In genomic region chr13:40486518-40487163, GRCh38 we compare ENCODE assay signal across 21 cellular contexts.
DNase-seq lines count a peak whose midpoint lies in the region; TF ChIP-seq lines count a peak whose summit lies in the region.
"Had no signal": no experiment of that assay in that cellular context is flagged by ENCODE, and none has a peak within 500 bp of the region (broad histone marks: within the 10 kb centered on the region; RNA-seq: fewer than 3 reads in every experiment).

No MANE protein-coding gene starts in this region.

- no peak overlapping the region for H4K91ac ChIP-seq in trophoblast cell (ENCODE audit: low read depth, low read length)

- no peaks in the 10 kb centered on the region for H3K9me3 ChIP-seq in DOHH2 (ENCODE audit: control insufficient read depth, insufficient read depth, low read length)
- H3K9me3 ChIP-seq in trophoblast cell (ENCODE audit: insufficient read depth, low read depth, low read length) = no peaks in the 10 kb centered on the region
- H3K9me3 ChIP-seq: colonic mucosa, neutrophil had no signal

- no peak overlapping the region for H2BK120ac ChIP-seq in trophoblast cell (ENCODE audit: insufficient read depth, low read length, poor library complexity)

- no peak overlapping the region for H3K9ac ChIP-seq in trophoblast cell (ENCODE audit: low read length)

- no peak overlapping the region for H3K14ac ChIP-seq in trophoblast cell (ENCODE audit: low read length)

- H3K27me3 Mint-ChIP-seq in activated CD4-positive, alpha-beta T cell treated with anti-CD3 and anti-CD28 coated beads, Interleukin-2, amount 10 ng/mL, durations not matched to agents 24 days and 14 days = no peaks in the 10 kb centered on the region
- no peaks in the 10 kb centered on the region for H3K27me3 Mint-ChIP-seq in activated naive CD8-positive, alpha-beta T cell treated with anti-CD3 and anti-CD28 coated beads for 36 hours

- H4K8ac ChIP-seq in trophoblast cell (ENCODE audit: low read depth, low read length) = no peak overlapping the region

- 0 out of 2 replicates have a peak, but pooled peaks cover 10% of the 10 kb centered on the region for H3K36me3 ChIP-seq in DOHH2 (ENCODE audit: control insufficient read depth, low read length)
- no peaks in the 10 kb centered on the region for H3K36me3 ChIP-seq in trophoblast cell (ENCODE audit: control insufficient read depth in 1 of 2, insufficient read depth in 2 of 2, low read length in 2 of 2)
- H3K36me3 ChIP-seq: colonic mucosa, neutrophil had no signal

- no peak overlapping the region for H4K12ac ChIP-seq in trophoblast cell (ENCODE audit: low read depth, low read length)

- H3F3A ChIP-seq in DOHH2 (ENCODE audit: control insufficient read depth, insufficient read depth) = peaks cover 9% of the 10 kb centered on the region

- no peaks in the 10 kb centered on the region for H3K79me1 ChIP-seq in trophoblast cell (ENCODE audit: low read length)

- H3K27ac ChIP-seq in DOHH2 (ENCODE audit: low read depth, low read length) (peak overlapping the region; percentile 99; the same call in 1 of the 2 replicates), trophoblast cell (ENCODE audit: low read depth, low read length) (no peak overlapping the region)
- H3K27ac ChIP-seq: colonic mucosa, neutrophil had no signal

- H2AFZ ChIP-seq in trophoblast cell (ENCODE audit: insufficient read depth, low read length, poor library complexity) = no peak overlapping the region

- TF ChIP-seq CTCF in DOHH2 (IDR thresholded peaks at IDR 0.05; ENCODE audit: low read depth, low read length, poor library complexity, severe bottlenecking) = no peak

- H2BK12ac ChIP-seq in trophoblast cell (ENCODE audit: low read length) = peak overlapping the region; percentile 42

- peak overlapping the region; percentile 98 for H3K4me2 ChIP-seq in DOHH2 (ENCODE audit: low read length)
- no peak overlapping the region for H3K4me2 ChIP-seq in trophoblast cell (ENCODE audit: low read length)

- H3K9me3 Mint-ChIP-seq in activated CD4-positive, alpha-beta T cell treated with anti-CD3 and anti-CD28 coated beads, Interleukin-2, amount 10 ng/mL, durations not matched to agents 24 days and 14 days = peaks cover 11% of the 10 kb centered on the region
- H3K9me3 Mint-ChIP-seq in activated naive CD8-positive, alpha-beta T cell treated with anti-CD3 and anti-CD28 coated beads for 36 hours = peaks cover 1% of the 10 kb centered on the region
- H3K9me3 Mint-ChIP-seq: activated B cell treated with CpG ODN at 0.5 μM for 24 hours had no signal

- no peaks in the 10 kb centered on the region for H4K20me1 ChIP-seq in DOHH2 (ENCODE audit: control insufficient read depth, insufficient read depth, low read depth, low read length)

- H3K4me1 Mint-ChIP-seq in activated CD4-positive, alpha-beta T cell treated with anti-CD3 and anti-CD28 coated beads, Interleukin-2, amount 10 ng/mL, durations not matched to agents 24 days and 14 days = peaks cover 53% of the 10 kb centered on the region
- H3K4me1 Mint-ChIP-seq in activated naive CD8-positive, alpha-beta T cell treated with anti-CD3 and anti-CD28 coated beads for 36 hours = peaks cover 76% of the 10 kb centered on the region

- no peak overlapping the region for H3K4me3 ChIP-seq in DOHH2 (ENCODE audit: low read length)
- H3K4me3 ChIP-seq in trophoblast cell (ENCODE audit: low read depth, low read length) = no peak overlapping the region
- H3K4me3 ChIP-seq: colonic mucosa had no signal

- H3K4ac ChIP-seq in trophoblast cell (ENCODE audit: low read depth, low read length) = no peak overlapping the region

- intact Hi-C loops in activated CD4-positive, alpha-beta T cell treated with anti-CD3 and anti-CD28 coated beads, Interleukin-2, amount 10 ng/mL, durations not matched to agents 24 days and 14 days (cut with micrococcal nuclease) = loop anchor here (2.0 kb wide), 1 partner anchor 176 kb away; no protein-coding TSS in a partner anchor

- H3K23ac ChIP-seq in trophoblast cell (ENCODE audit: low read length) = no peak overlapping the region

- H3K27me3 ChIP-seq in DOHH2 (ENCODE audit: control insufficient read depth, low read length) (no peaks in the 10 kb centered on the region), trophoblast cell (ENCODE audit: insufficient read depth, low read length) (no peaks in the 10 kb centered on the region)
- H3K27me3 ChIP-seq: colonic mucosa had no signal

- peaks cover 81% of the 10 kb centered on the region for H3K4me1 ChIP-seq in DOHH2 (ENCODE audit: control insufficient read depth, low read length)
- H3K4me1 ChIP-seq in trophoblast cell (ENCODE audit: control insufficient read depth in 1 of 2, insufficient read depth in 2 of 2, low read length in 2 of 2) = peaks cover 0 to 2% of the 10 kb centered on the region in 2 experiments
- H3K4me1 ChIP-seq: colonic mucosa had no signal

- H3K36me3 Mint-ChIP-seq in activated CD4-positive, alpha-beta T cell treated with anti-CD3 and anti-CD28 coated beads, Interleukin-2, amount 10 ng/mL, durations not matched to agents 24 days and 14 days (ENCODE audit: low read depth) = no peaks in the 10 kb centered on the region
- H3K36me3 Mint-ChIP-seq in activated naive CD8-positive, alpha-beta T cell treated with anti-CD3 and anti-CD28 coated beads for 36 hours = peaks cover 30% of the 10 kb centered on the region

- H3K79me2 ChIP-seq in DOHH2 (ENCODE audit: control insufficient read depth, low read length) (peaks cover 21% of the 10 kb centered on the region), trophoblast cell (ENCODE audit: control insufficient read depth, insufficient read depth, low read length, poor library complexity) (no peaks in the 10 kb centered on the region)

- H3K18ac ChIP-seq in trophoblast cell (ENCODE audit: low read length) = no peak overlapping the region

- peak overlapping the region; percentile 90 for H3K27ac Mint-ChIP-seq in activated CD4-positive, alpha-beta T cell treated with anti-CD3 and anti-CD28 coated beads, Interleukin-2, amount 10 ng/mL, durations not matched to agents 24 days and 14 days
- H3K27ac Mint-ChIP-seq in activated naive CD8-positive, alpha-beta T cell treated with anti-CD3 and anti-CD28 coated beads for 36 hours = peak overlapping the region; percentile 83
- H3K27ac Mint-ChIP-seq: B cell, HFFc6 had no signal

- H2BK5ac ChIP-seq in trophoblast cell (ENCODE audit: low read depth, low read length, poor library complexity) = no peak overlapping the region

- peak overlapping the region; percentile 69 for H3K4me3 Mint-ChIP-seq in activated CD4-positive, alpha-beta T cell treated with anti-CD3 and anti-CD28 coated beads, Interleukin-2, amount 10 ng/mL, durations not matched to agents 24 days and 14 days
- H3K4me3 Mint-ChIP-seq in activated naive CD8-positive, alpha-beta T cell treated with anti-CD3 and anti-CD28 coated beads for 36 hours = no peak overlapping the region
- H3K4me3 Mint-ChIP-seq: activated B cell treated with CpG ODN at 0.5 μM for 24 hours, HFFc6 had no signal

- no peaks in the 10 kb centered on the region for H3K9me2 ChIP-seq in DOHH2 (replicated peaks; ENCODE audit: control insufficient read depth, low read length)

- no peak overlapping the region for H2AK5ac ChIP-seq in trophoblast cell (ENCODE audit: low read length)

- no CpG with 5 or more reads among the region's 12 CpGs for WGBS in trophoblast cell (ENCODE audit: extremely low coverage, insufficient coverage, insufficient read length)

- DNase-seq in activated CD4-positive, alpha-beta T cell treated with anti-CD3 and anti-CD28 coated beads, Interleukin-2, amount 10 ng/mL, durations not matched to agents 24 days and 14 days = no peak
- DNase-seq in activated CD4-positive, alpha-beta T cell treated with anti-CD3 and anti-CD28 coated beads, Interleukin-2, amount 50 U/mL, for 4 hours = no peak
- DNase-seq in activated naive CD8-positive, alpha-beta T cell treated with anti-CD3 and anti-CD28 coated beads for 36 hours = no peak
- DNase-seq in trophoblast cell (no peak), activated gamma-delta T cell (lab: John Stamatoyannopoulos, UW) (no peak), H4 (ENCODE audit: low spot score) (no peak), NCI-H1417 (lab: John Stamatoyannopoulos, UW) (no peak)
- DNase-seq: activated B cell treated with CpG ODN at 0.5 μM for 24 hours, Calu3, colonic mucosa, head of caudate nucleus, HFFc6, left ventricle myocardium superior, midbrain, NCI-H1105, NCI-H2081, substantia nigra, T1000 had no signal
